7 cellular contexts compared by ENCODE assay signal in the genomic region with DNA sequence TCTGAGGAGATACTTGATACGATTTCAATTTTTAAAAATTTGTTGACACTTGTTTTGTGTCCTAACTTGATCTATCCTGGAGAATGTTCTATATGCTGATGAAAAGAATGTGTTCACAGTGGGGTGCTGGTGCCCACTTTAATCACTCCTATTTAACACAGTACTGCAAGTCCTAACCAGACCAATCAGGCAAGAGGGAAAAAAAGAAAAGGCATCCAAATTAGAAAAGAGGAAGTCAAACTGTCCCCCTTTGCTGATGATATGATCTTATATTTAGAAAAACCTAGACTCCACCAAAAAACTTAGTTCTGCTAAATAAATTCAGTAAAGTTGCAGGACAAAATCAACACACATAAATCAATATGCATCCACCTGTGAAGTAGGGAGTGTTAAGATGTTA. TPM values are rescaled to one million over a fixed set of nuclear protein-coding genes. Genes with fewer than 3 reads are reported as not detected.
DNase-seq lines count a peak whose midpoint lies in the region; ATAC-seq and TF ChIP-seq lines count a peak whose summit lies in the region.
"Not testable (repeated sequence)": the region's sequence is repeated elsewhere in the genome, so short reads cannot be mapped to it uniquely, and the experiment has no call there.

No MANE protein-coding gene starts in this region.

- DNase-seq in GF-D8 (lab: John Stamatoyannopoulos, UW) (peak; percentile 15), Karpas-422 (peak; percentile 61), NCI-H146 (lab: John Stamatoyannopoulos, UW) (peak; percentile 26), OCI-M1 (lab: John Stamatoyannopoulos, UW) (peak; percentile 67)
- not testable (repeated sequence) for DNase-seq in central memory CD8-positive, alpha-beta T cell (ENCODE audit: low spot score in 2 of 2); natural killer cell

- H3K27me3 ChIP-seq in Karpas-422 (ENCODE audit: low read length): not testable (repeated sequence)

- not testable (repeated sequence) for H4K20me1 ChIP-seq in Karpas-422 (ENCODE audit: insufficient read depth, low read depth, low read length)

- TF ChIP-seq CTCF in VCaP (conservative IDR thresholded peaks at IDR 0.05); natural killer cell (IDR thresholded peaks at IDR 0.05): not testable (repeated sequence)

- H3K27ac ChIP-seq in Karpas-422 (ENCODE audit: low read length) (peak overlapping the region; percentile 82), VCaP (peak overlapping the region; percentile 82)

- H3K27me3 Mint-ChIP-seq in central memory CD8-positive, alpha-beta T cell; natural killer cell (ENCODE audit: low read depth in 2 of 2): not testable (repeated sequence)

- H3K4me3 ChIP-seq in Karpas-422 (ENCODE audit: low read length): peak overlapping the region; percentile 41

- H3K9ac ChIP-seq in Karpas-422 (ENCODE audit: low read length): 0 out of 2 replicates have a peak overlapping the region, but pooled peaks have one; percentile 29

- intact Hi-C loops in natural killer cell (cut with micrococcal nuclease): not testable (repeated sequence)

- not testable (repeated sequence) for H3K4me3 Mint-ChIP-seq in central memory CD8-positive, alpha-beta T cell
- H3K4me3 Mint-ChIP-seq in natural killer cell: peak overlapping the region; percentile 2

- H3K9me3 Mint-ChIP-seq in central memory CD8-positive, alpha-beta T cell; natural killer cell: not testable (repeated sequence)

- peak overlapping the region; percentile 49 for H3K4me2 ChIP-seq in Karpas-422 (ENCODE audit: low read depth, low read length, poor library complexity, severe bottlenecking)

- H3K36me3 ChIP-seq in Karpas-422 (ENCODE audit: insufficient read depth, low read length): peaks cover 23% of the 10 kb centered on the region

- H3K9me2 ChIP-seq in Karpas-422 (replicated peaks; ENCODE audit: insufficient read depth, low read length): not testable (repeated sequence)

- ATAC-seq in central memory CD8-positive, alpha-beta T cell (replicated peaks; ENCODE audit: extremely low read depth, poor library complexity, severe bottlenecking); natural killer cell: not testable (repeated sequence)

- peak overlapping the region; percentile 56 for H3K27ac Mint-ChIP-seq in central memory CD8-positive, alpha-beta T cell (ENCODE audit: low read depth)
- H3K27ac Mint-ChIP-seq in natural killer cell: peak overlapping the region; percentile 59 to 83

- not testable (repeated sequence) for H3K36me3 Mint-ChIP-seq in central memory CD8-positive, alpha-beta T cell (ENCODE audit: insufficient read depth); natural killer cell

- H3K9me3 ChIP-seq in Karpas-422 (ENCODE audit: low read length): not testable (repeated sequence)

- H2AFZ ChIP-seq in Karpas-422 (ENCODE audit: low read length): not testable (repeated sequence)

- peaks cover 95% of the 10 kb centered on the region for H3K4me1 ChIP-seq in Karpas-422 (ENCODE audit: low read length)

- peaks cover 75% of the 10 kb centered on the region for H3K4me1 Mint-ChIP-seq in central memory CD8-positive, alpha-beta T cell
- H3K4me1 Mint-ChIP-seq in natural killer cell: peaks cover 73 to 79% of the 10 kb centered on the region in 2 donors

- peaks cover 100% of the 10 kb centered on the region for H3K79me2 ChIP-seq in Karpas-422 (ENCODE audit: low read length)

RNA-seq across cellular contexts. Expression of a gene that starts 40.5 kb away (rescaled TPM):
- total RNA-seq in Karpas-422 (2014; rRNA removed; shearing (Covaris generic); ENCODE audit: low replicate concordance): 42.3 and 77.7 TPM in 2 replicates
- total RNA-seq in natural killer cell: 10 to 100 TPM; 61.2 to 77.9 (median 69.5) TPM

RNA-seq across cellular contexts. Expression of a gene that starts 55.3 kb away (rescaled TPM):
- total RNA-seq in Karpas-422 (2014; rRNA removed; shearing (Covaris generic); ENCODE audit: low replicate concordance): 1.1 and 3.2 TPM in 2 replicates
- total RNA-seq in natural killer cell: 1 to 10 TPM; 1.9 to 3.6 (median 2.8) TPM
